In genomic region chr9:126334626-126335621, GRCh38 we compare ENCODE assay signal across 12 cellular contexts. TPM values are rescaled to one million over a fixed set of nuclear protein-coding genes. Genes with fewer than 3 reads are reported as not detected.
A peak's percentile ranks its signal among the peaks of the same experiment; 100 is the strongest.
DNase-seq lines count a peak whose midpoint lies in the region; ATAC-seq, FAIRE-seq and TF ChIP-seq lines count a peak whose summit lies in the region.
"Had no signal": no experiment of that assay in that cellular context is flagged by ENCODE, and none has a peak within 500 bp of the region (broad histone marks: within the 10 kb centered on the region; RNA-seq: fewer than 3 reads in every experiment).

No MANE protein-coding gene starts in this region.

- dilution Hi-C loops in endothelial cell of umbilical vein (cut with MboI; ENCODE audit: extremely low pct_ligation_motif_present, low sequenced_read_pairs), result no loop called here

- peak; percentile 62 for ATAC-seq in lung (ENCODE audit: insufficient read depth, low FRiP score)
- no peak for ATAC-seq in HG02588 (IDR thresholded peaks at IDR 0.05; ENCODE audit: unreplicated experiment)
- ATAC-seq: foreskin keratinocyte; stimulated activated naive B cell treated with anti-CD40 and anti-IgM and Interleukin-4, amounts not matched to agents 10 μg/mL and 1 μg/mL and 100 μg/mL, for 72 hours had no signal

- DNase-seq in adipocyte (ENCODE audit: low read depth) (peak; percentile 71), endothelial cell of umbilical vein (ENCODE audit: low read depth, low spot score) (peak; percentile 86), lung (ENCODE audit: low spot score) (no peak), tibial artery (no peak), mucosa of gallbladder (ENCODE audit: low spot score) (no peak), NCI-H1436 (lab: John Stamatoyannopoulos, UW) (no peak)
- DNase-seq: activated CD8-positive, alpha-beta memory T cell treated with anti-CD3 and anti-CD28 coated beads, Interleukin-2, amount 50 U/mL, for 4 hours; foreskin keratinocyte; NCI-H1417; stimulated activated naive B cell treated with anti-CD40 and anti-IgM and Interleukin-4, amounts not matched to agents 10 μg/mL and 1 μg/mL and 100 μg/mL, for 72 hours; T1000 had no signal

- H3K79me2 ChIP-seq in endothelial cell of umbilical vein (ENCODE audit: control insufficient read depth, insufficient read depth, low read length), result peaks cover 2% of the 10 kb centered on the region

- POLR2A ChIA-PET in endothelial cell of umbilical vein (lab: Charles Lee), result no interaction called here

- no peaks in the 10 kb centered on the region for H3K27me3 ChIP-seq in adipocyte (replicated peaks; ENCODE audit: control insufficient read depth, insufficient read depth, low read length)
- no peaks in the 10 kb centered on the region for H3K27me3 ChIP-seq in endothelial cell of umbilical vein (ENCODE audit: control insufficient read depth in 2 of 2, insufficient read depth in 2 of 2, low read length in 2 of 2)
- H3K27me3 ChIP-seq in lung (ENCODE audit: control insufficient read depth, insufficient read depth), result no peaks in the 10 kb centered on the region
- no peaks in the 10 kb centered on the region for H3K27me3 ChIP-seq in tibial artery
- H3K27me3 ChIP-seq: foreskin keratinocyte had no signal

- H3K9ac ChIP-seq in adipocyte (ENCODE audit: low read length) (no peak overlapping the region), endothelial cell of umbilical vein (replicated peaks; ENCODE audit: extremely low read depth, insufficient read depth, low read length) (no peak overlapping the region)

- CTCF ChIA-PET in endothelial cell of umbilical vein (lab: Charles Lee), result interaction anchor here (1.7 to 2.1 kb wide), 5 partner anchors 18 to 156 kb away, joined by 3 to 9 read pairs (median 7); no protein-coding TSS in a partner anchor

- H2AFZ ChIP-seq in endothelial cell of umbilical vein (ENCODE audit: low read depth, low read length), result no peak overlapping the region

- no peak overlapping the region for H3K4me3 ChIP-seq in adipocyte (ENCODE audit: low read length)
- no peak overlapping the region for H3K4me3 ChIP-seq in endothelial cell of umbilical vein (replicated peaks in 1 of 3; ENCODE audit: insufficient read depth in 1 of 3, low read depth in 1 of 3, low read length in 3 of 3)
- peak overlapping the region; percentile 18 for H3K4me3 ChIP-seq in lung
- no peak overlapping the region for H3K4me3 ChIP-seq in tibial artery

- H3K27ac ChIP-seq in endothelial cell of umbilical vein (ENCODE audit: insufficient read depth, low read depth, low read length) (peak overlapping the region; percentile 4), lung (ENCODE audit: low read depth in 1 of 2, low read length in 1 of 2) (peak overlapping the region in 1 of 2 donors; percentile 90), tibial artery (peak overlapping the region; percentile 16 to 39)
- H3K27ac ChIP-seq: foreskin keratinocyte had no signal

- H3K4me2 ChIP-seq in endothelial cell of umbilical vein (ENCODE audit: insufficient read depth, low read length), result peak overlapping the region; percentile 9

- peak; percentile 77 for FAIRE-seq in endothelial cell of umbilical vein (lab: Jason Lieb, UNC)

- TF ChIP-seq CTCF in endothelial cell of umbilical vein (IDR thresholded peaks at IDR 0.05; ENCODE audit: extremely low read depth in 1 of 2, insufficient read depth in 1 of 2, low read depth in 1 of 2, low read length in 2 of 2) (no peak), lung (IDR thresholded peaks at IDR 0.05; ENCODE audit: control extremely low read depth, extremely low read depth) (no peak), tibial artery (IDR thresholded peaks at IDR 0.05) (no peak)

- intact Hi-C loops in endothelial cell of umbilical vein (cut with micrococcal nuclease), result loop anchor here (1.0 kb wide), 2 partner anchors 8 to 38 kb away; no protein-coding TSS in a partner anchor
- intact Hi-C loops in tibial artery (cut with DNase I; ENCODE audit: low total_unique reads), result no loop called here

- WGBS in lung, 2 donors, result 36 to 45% methylated on average over 8 of the region's 8 CpGs

- TF ChIP-seq POLR2A in endothelial cell of umbilical vein (IDR thresholded peaks at IDR 0.05; ENCODE audit: low read depth, low read length), result peak; percentile 48

- BruUV-seq in endothelial cell of umbilical vein (replicated peaks; lab: Mats Ljungman, UMichigan), result no TSS peak

- H4K20me1 ChIP-seq in endothelial cell of umbilical vein (replicated peaks; ENCODE audit: control insufficient read depth, extremely low read depth, insufficient read depth, low read length), result no peaks in the 10 kb centered on the region

- H3K9me3 ChIP-seq in adipocyte (ENCODE audit: control insufficient read depth, low read length) (no peaks in the 10 kb centered on the region), endothelial cell of umbilical vein (replicated peaks; ENCODE audit: control insufficient read depth, insufficient read depth, low read length) (no peaks in the 10 kb centered on the region), lung (ENCODE audit: control insufficient read depth in 2 of 2, insufficient read depth in 1 of 2, low read length in 1 of 2) (no peaks in the 10 kb centered on the region), tibial artery (no peaks in the 10 kb centered on the region)

- H3K36me3 ChIP-seq in adipocyte (ENCODE audit: control insufficient read depth, insufficient read depth, low read length, severe bottlenecking) (no peaks in the 10 kb centered on the region), endothelial cell of umbilical vein (ENCODE audit: control insufficient read depth in 2 of 2, extremely low read depth in 1 of 2, insufficient read depth in 2 of 2, low read length in 2 of 2) (no peaks in the 10 kb centered on the region), lung (ENCODE audit: control insufficient read depth in 2 of 2, insufficient read depth in 2 of 2, low read length in 2 of 2) (no peaks in the 10 kb centered on the region), tibial artery (peaks cover 0 to 4% (median 0%) of the 10 kb centered on the region in 3 donors)

- H3K9me1 ChIP-seq in endothelial cell of umbilical vein (replicated peaks; ENCODE audit: control insufficient read depth, extremely low read depth, insufficient read depth, low read length), result no peaks in the 10 kb centered on the region

- H3K4me1 ChIP-seq in adipocyte (ENCODE audit: control insufficient read depth, insufficient read depth, low read length) (peaks cover 12% of the 10 kb centered on the region), endothelial cell of umbilical vein (ENCODE audit: control insufficient read depth, extremely low read depth, insufficient read depth, low read length) (peaks cover 14% of the 10 kb centered on the region), lung (ENCODE audit: control insufficient read depth in 2 of 2, insufficient read depth in 2 of 2, low read length in 2 of 2) (peaks cover 13 to 23% of the 10 kb centered on the region in 2 donors), tibial artery (peaks cover 0 to 31% (median 15%) of the 10 kb centered on the region in 4 donors)
- H3K4me1 ChIP-seq: foreskin keratinocyte had no signal

TF ChIP-seq in endothelial cell of umbilical vein, 7 proteins besides CTCF, POLR2A, EP300 and RAD21:
- no peak for TF ChIP-seq MYC (IDR thresholded peaks at IDR 0.05; ENCODE audit: low read depth, low read length)
- no peak for TF ChIP-seq MAX (IDR thresholded peaks at IDR 0.05; ENCODE audit: insufficient read depth, insufficient read length)
- no peak for TF ChIP-seq GATA2 (IDR thresholded peaks at IDR 0.05; ENCODE audit: insufficient read depth, insufficient read length, low read depth, low read length)
- TF ChIP-seq EZH2 (IDR thresholded peaks at IDR 0.05; ENCODE audit: borderline replicate concordance, low read depth, low read length, severe bottlenecking), result no peak
- TF ChIP-seq FOS (IDR thresholded peaks at IDR 0.05; ENCODE audit: borderline replicate concordance, insufficient read depth, low read length), result no peak
- TF ChIP-seq JUN (IDR thresholded peaks at IDR 0.05; ENCODE audit: borderline replicate concordance, insufficient read depth, insufficient read length, low read depth), result no peak
- no peak for TF ChIP-seq POLR2AphosphoS5 (IDR thresholded peaks at IDR 0.05; ENCODE audit: insufficient read depth, low read depth, low read length)

RNA-seq across cellular contexts. Expression of gene MVB12B, which starts 8.3 kb away (rescaled TPM):
- total RNA-seq in endothelial cell of umbilical vein (13.2 and 17.3 TPM in 2 replicates), lung (10 to 100 TPM; 20.7 to 33.6 TPM), mucosa of gallbladder (13.3 TPM)
- polyA plus RNA-seq in endothelial cell of umbilical vein (6.2 and 6.6 TPM in 2 replicates), lung (10 to 100 TPM in 1 of 2 donors, 1 to 10 TPM in 1; 9.5 to 12.4 TPM)
- 7.3 and 10.1 TPM in 2 replicates for polyA plus RNA-seq in endothelial cell of umbilical vein (2011; cell fraction: cytosol; rRNA removed)
- 13.7 and 15.4 TPM in 2 replicates for polyA plus RNA-seq in endothelial cell of umbilical vein (2011; cell fraction: nucleus; rRNA removed)
- polyA plus RNA-seq in endothelial cell of umbilical vein (2012), result 6.0 and 6.3 TPM in 2 replicates
- 17.3 and 21.0 TPM in 2 replicates for polyA minus RNA-seq in endothelial cell of umbilical vein
- 1.2 TPM for polyA minus RNA-seq in endothelial cell of umbilical vein (2011; cell fraction: cytosol; rRNA and poly(A)+ RNA removed)
- polyA minus RNA-seq in endothelial cell of umbilical vein (2011; cell fraction: nucleus; rRNA and poly(A)+ RNA removed), result 27.6 and 31.3 TPM in 2 replicates

Comparison
In these comparisons a context has a peak if more than half of its experiments do, and no peak if none do; other contexts are left out.
1. DNase-seq: peak in adipocyte (single experiment) and endothelial cell of umbilical vein (single experiment); none in lung (single experiment), tibial artery (0 of 2), mucosa of gallbladder (single experiment) and NCI-H1436 (single experiment).